ENCODE assay signal across 18 cellular contexts in the genomic region with DNA sequence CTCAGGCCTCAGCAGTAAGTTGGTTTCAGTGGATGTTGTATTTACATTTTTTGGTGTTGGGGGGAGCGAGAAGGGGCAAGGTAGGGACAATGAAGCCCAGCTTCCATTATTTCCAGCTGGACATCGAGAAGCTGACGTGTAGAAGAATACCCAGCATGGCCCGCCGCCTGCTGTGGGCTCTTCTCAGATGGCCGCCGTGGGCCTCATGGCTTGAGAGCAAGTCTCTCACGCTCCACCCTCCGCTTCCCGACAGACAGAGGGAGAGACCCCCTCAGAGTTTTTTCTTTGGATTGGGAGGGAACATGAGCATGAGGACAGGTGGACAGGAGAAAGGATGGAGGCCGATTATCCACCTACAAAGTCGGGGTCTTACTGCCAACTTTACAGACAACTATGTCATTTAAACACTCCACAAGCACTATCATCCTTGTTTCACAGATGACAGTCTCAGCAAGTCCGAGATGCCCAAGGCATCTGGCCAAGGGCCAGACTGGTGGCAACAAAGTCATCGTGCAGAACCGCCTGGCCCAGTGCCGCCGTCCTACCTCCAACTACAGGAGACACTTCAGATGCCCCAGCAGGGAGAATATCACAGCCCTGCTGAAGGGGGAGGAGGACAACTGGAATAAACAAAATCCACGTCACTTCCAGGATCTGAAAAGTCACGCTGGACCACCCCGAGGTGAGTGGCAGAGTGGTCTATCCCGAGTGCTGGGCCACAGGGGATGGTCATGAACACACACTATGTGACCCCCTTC.
DNase-seq lines count a peak whose midpoint lies in the region; ATAC-seq, FAIRE-seq and TF ChIP-seq lines count a peak whose summit lies in the region.
"Had no signal": no experiment of that assay in that cellular context is flagged by ENCODE, and none has a peak within 500 bp of the region (broad histone marks: within the 10 kb centered on the region; RNA-seq: fewer than 3 reads in every experiment).

No MANE protein-coding gene starts in this region.

- H4K8ac ChIP-seq in mesenchymal stem cell (ENCODE audit: low read length): no peak overlapping the region

- DNase-seq in HepG2 (ENCODE audit: low spot score) (no peak), right lobe of liver (no peak), mesenchymal stem cell (no peak), posterior vena cava (ENCODE audit: low spot score) (peak; percentile 76), WERI-Rb-1 (no peak), D721Med (ENCODE audit: insufficient read length, low spot score) (no peak), putamen (ENCODE audit: low spot score) (no peak)
- DNase-seq: CD4-positive, alpha-beta memory T cell; NCI-H1105; NCI-H2081 treated with DMSO at 0.1 percent for 48 hours; NCI-H446 treated with DMSO at 0.1 percent for 48 hours; NCI-H748 treated with DMSO at 0.1 percent for 48 hours; OCI-M1 had no signal

- TF ChIP-seq POLR2A in HepG2 (IDR thresholded peaks at IDR 0.05; ENCODE audit: insufficient read depth in 1 of 2, low read depth in 2 of 2, low read length in 2 of 2): no peak
- no peak for TF ChIP-seq POLR2A in right lobe of liver (IDR thresholded peaks at IDR 0.05)

- WGBS in HepG2 (ENCODE audit: low lambda C conversion rate): 89% methylated on average over 19 of the region's 21 CpGs
- WGBS in right lobe of liver (ENCODE audit: insufficient coverage, low coverage, low lambda C conversion rate, missing lambda C conversion rate): 80% methylated on average over 5 of the region's 21 CpGs
- 95% methylated on average over 21 of the region's 21 CpGs for WGBS in mesenchymal stem cell

- H3K79me1 ChIP-seq in mesenchymal stem cell (replicated peaks; ENCODE audit: low read length, poor library complexity, severe bottlenecking): peaks cover 66% of the 10 kb centered on the region

- TF ChIP-seq EP300 in HepG2 (IDR thresholded peaks at IDR 0.05; ENCODE audit: low read depth in 2 of 2, low read length in 2 of 2): no peak
- no peak for TF ChIP-seq EP300 in HepG2 (CRISPR knock-in tag; IDR thresholded peaks at IDR 0.05; ENCODE audit: borderline replicate concordance)

- no peak overlapping the region for H2AK5ac ChIP-seq in mesenchymal stem cell (ENCODE audit: low read length, severe bottlenecking)

- peak overlapping the region; percentile 33; the same call in 1 of the 2 replicates for H3K4me2 ChIP-seq in HepG2 (ENCODE audit: low read depth, low read length)
- H3K4me2 ChIP-seq in mesenchymal stem cell (ENCODE audit: low read length, poor library complexity, severe bottlenecking): no peak overlapping the region
- H3K4me2 ChIP-seq: A549 had no signal

- no peak overlapping the region for H3K14ac ChIP-seq in mesenchymal stem cell (ENCODE audit: low read length in 2 of 2)

- H3K9ac ChIP-seq in HepG2 (ENCODE audit: insufficient read depth, low read depth, low read length) (no peak overlapping the region), mesenchymal stem cell (ENCODE audit: low read length) (peak overlapping the region; percentile 58)

- intact Hi-C loops in HepG2 (cut with micrococcal nuclease; ENCODE audit: unreplicated experiment): no loop called here
- intact Hi-C loops in right lobe of liver (cut with DNase I): no loop called here
- intact Hi-C loops in posterior vena cava (cut with DNase I): no loop called here

- H3K27ac ChIP-seq in HepG2 (ENCODE audit: extremely low read length, insufficient read depth, low read length) (no peak overlapping the region), right lobe of liver (no peak overlapping the region), mesenchymal stem cell (ENCODE audit: low read length, poor library complexity, severe bottlenecking) (no peak overlapping the region), WERI-Rb-1 (no peak overlapping the region)
- H3K27ac ChIP-seq: A549 had no signal

- H2BK5ac ChIP-seq in mesenchymal stem cell (ENCODE audit: low read depth, low read length, poor library complexity, severe bottlenecking): no peak overlapping the region

- TF ChIP-seq CTCF in HepG2 (CRISPR knock-in tag; IDR thresholded peaks at IDR 0.05): no peak
- no peak for TF ChIP-seq CTCF in right lobe of liver (IDR thresholded peaks at IDR 0.05)
- no peak for TF ChIP-seq CTCF in WERI-Rb-1 (IDR thresholded peaks at IDR 0.05; ENCODE audit: low read depth, low read length)
- TF ChIP-seq CTCF in D721Med (IDR thresholded peaks at IDR 0.05; ENCODE audit: insufficient read depth, missing control alignments): no peak

- no peak for ATAC-seq in HepG2
- ATAC-seq in right lobe of liver: no peak
- ATAC-seq in GM21526 (IDR thresholded peaks at IDR 0.05; ENCODE audit: low FRiP score, unreplicated experiment): no peak
- ATAC-seq: A549, K562 had no signal

- H3K9me3 ChIP-seq in HepG2 (ENCODE audit: low read length) (no peaks in the 10 kb centered on the region), right lobe of liver (no peaks in the 10 kb centered on the region), mesenchymal stem cell (ENCODE audit: control insufficient read depth, low read length) (no peaks in the 10 kb centered on the region), WERI-Rb-1 (ENCODE audit: severe bottlenecking) (no peaks in the 10 kb centered on the region)
- H3K9me3 ChIP-seq: A549 had no signal

- H3K4ac ChIP-seq in mesenchymal stem cell (ENCODE audit: low read depth in 1 of 2, low read length in 2 of 2): no peak overlapping the region

- no peak for TF ChIP-seq RAD21 in HepG2 (CRISPR knock-in tag; IDR thresholded peaks at IDR 0.05)

- H2BK12ac ChIP-seq in mesenchymal stem cell (ENCODE audit: low read length in 2 of 2): no peak overlapping the region

- in situ Hi-C loops in HepG2 (cut with HindIII; ENCODE audit: extremely low pct_ligation_motif_present, low pct_unique_long_range_greater_than_20kb): no loop called here

- H3K23ac ChIP-seq in mesenchymal stem cell (ENCODE audit: low read length in 2 of 2): no peak overlapping the region

- H4K91ac ChIP-seq in mesenchymal stem cell (ENCODE audit: low read length): no peak overlapping the region

- H3K27me3 ChIP-seq in HepG2 (ENCODE audit: control insufficient read depth in 1 of 2, insufficient read depth in 2 of 2, low read length in 2 of 2): no peaks in the 10 kb centered on the region
- no peaks in the 10 kb centered on the region for H3K27me3 ChIP-seq in right lobe of liver
- no peaks in the 10 kb centered on the region for H3K27me3 ChIP-seq in mesenchymal stem cell (ENCODE audit: control insufficient read depth in 1 of 2, insufficient read depth in 1 of 2, low read length in 2 of 2)
- no peaks in the 10 kb centered on the region for H3K27me3 ChIP-seq in WERI-Rb-1 (ENCODE audit: insufficient read depth, low read depth, severe bottlenecking)

- H3K4me3 ChIP-seq in HepG2 (replicated peaks in 1 of 3; ENCODE audit: insufficient read depth in 1 of 3, low read depth in 2 of 3, low read length in 3 of 3) (no peak overlapping the region), right lobe of liver (no peak overlapping the region), mesenchymal stem cell (ENCODE audit: insufficient read depth in 1 of 2, low read depth in 1 of 2, low read length in 2 of 2) (no peak overlapping the region), WERI-Rb-1 (ENCODE audit: low read depth, low read length) (no peak overlapping the region)
- H3K4me3 ChIP-seq: A549, K562 had no signal

- no peak overlapping the region for H3K18ac ChIP-seq in mesenchymal stem cell (ENCODE audit: low read depth in 1 of 2, low read length in 2 of 2)

- POLR2A ChIA-PET in HepG2 (lab: Yijun Ruan, JAX): no interaction called here

- FAIRE-seq in HepG2 (lab: Jason Lieb, UNC): no peak
- no peak for FAIRE-seq in D721Med (lab: Jason Lieb, UNC)
- FAIRE-seq: A549, GM12891, H1, K562 had no signal

- CTCF ChIA-PET in HepG2 (lab: Yijun Ruan, JAX; ENCODE audit: low intra/inter-chr PET ratio, low total read pairs): no interaction called here

- H3K36me3 ChIP-seq in HepG2 (replicated peaks in 1 of 2; ENCODE audit: control insufficient read depth in 1 of 2, insufficient read depth in 2 of 2, low read length in 2 of 2): no peaks in the 10 kb centered on the region
- H3K36me3 ChIP-seq in right lobe of liver: no peaks in the 10 kb centered on the region
- H3K36me3 ChIP-seq in mesenchymal stem cell (ENCODE audit: control insufficient read depth in 1 of 2, insufficient read depth in 2 of 2, low read depth in 1 of 2, low read length in 2 of 2): peaks cover 4 to 5% of the 10 kb centered on the region in 2 experiments
- no peaks in the 10 kb centered on the region for H3K36me3 ChIP-seq in WERI-Rb-1

- H3K4me1 ChIP-seq in HepG2 (ENCODE audit: insufficient read depth, low read length) (peaks cover 31% of the 10 kb centered on the region), right lobe of liver (no peaks in the 10 kb centered on the region), mesenchymal stem cell (ENCODE audit: control insufficient read depth, insufficient read depth, low read depth, low read length) (peaks cover 13% of the 10 kb centered on the region)
- H3K4me1 ChIP-seq: A549 had no signal

- no peaks in the 10 kb centered on the region for H4K20me1 ChIP-seq in HepG2 (ENCODE audit: insufficient read depth, low read length)

- no peak overlapping the region for H2AFZ ChIP-seq in HepG2 (ENCODE audit: low read length)
- no peak overlapping the region for H2AFZ ChIP-seq in mesenchymal stem cell (ENCODE audit: low read depth, low read length)

- H2BK15ac ChIP-seq in mesenchymal stem cell (ENCODE audit: low read depth, poor library complexity, severe bottlenecking): no peak overlapping the region

- H2BK120ac ChIP-seq in mesenchymal stem cell (ENCODE audit: low read depth, low read length): no peak overlapping the region

- H3K79me2 ChIP-seq in HepG2 (ENCODE audit: insufficient read depth, low read length): no peaks in the 10 kb centered on the region

- no TSS peak for BruUV-seq in HepG2 (replicated peaks; lab: Mats Ljungman, UMichigan)

TF ChIP-seq in HepG2, 621 proteins besides CTCF, POLR2A, EP300 and RAD21 (continues in another document):
- TF ChIP-seq KAT8 (CRISPR knock-in tag; IDR thresholded peaks at IDR 0.05) (no peak), NBN (conservative IDR thresholded peaks at IDR 0.05) (no peak), CEBPB (IDR thresholded peaks at IDR 0.05; ENCODE audit: borderline replicate concordance, low read depth, low read length) (no peak), TEAD3 (CRISPR knock-in tag; optimal IDR thresholded peaks at IDR 0.05; ENCODE audit: borderline replicate concordance) (no peak), TRIM24 (CRISPR knock-in tag; IDR thresholded peaks at IDR 0.05) (no peak), SIN3B (IDR thresholded peaks at IDR 0.05; ENCODE audit: low read length) (no peak), POLR2G (IDR thresholded peaks at IDR 0.05; ENCODE audit: low read depth, low read length) (no peak), PAWR (CRISPR knock-in tag; IDR thresholded peaks at IDR 0.05; ENCODE audit: borderline replicate concordance) (no peak)
